9 cellular contexts compared by ENCODE assay signal in the genomic region with DNA sequence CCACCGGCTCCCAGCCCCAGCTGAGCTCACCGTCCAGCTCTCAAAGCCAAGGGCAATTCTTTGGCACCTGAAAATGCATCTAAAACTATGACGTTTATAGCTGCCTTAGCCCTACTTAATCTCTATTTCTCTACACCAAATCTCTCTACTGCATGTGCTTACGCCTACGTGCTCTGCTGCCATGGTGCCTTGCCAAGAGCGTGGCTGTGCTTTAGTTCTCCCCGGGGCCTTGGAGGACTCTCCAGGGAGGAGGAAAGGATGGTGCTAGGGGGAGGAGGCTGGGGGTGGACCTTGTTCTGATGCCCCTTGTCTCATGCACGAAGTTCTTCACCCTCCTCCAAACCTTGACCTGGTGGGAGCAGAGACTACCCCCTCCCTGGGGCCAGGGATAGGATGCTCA.
"Had no signal": no experiment of that assay in that cellular context is flagged by ENCODE, and none has a peak within 500 bp of the region (broad histone marks: within the 10 kb centered on the region; RNA-seq: fewer than 3 reads in every experiment).

No MANE protein-coding gene starts in this region.

- H3K9me3 Mint-ChIP-seq: activated naive CD4-positive, alpha-beta T cell treated with anti-CD3 and anti-CD28 coated beads for 36 hours; activated naive CD8-positive, alpha-beta T cell treated with anti-CD3 and anti-CD28 coated beads, Interleukin-2, amount 50 U/mL, for 24 hours had no signal

- H3K4me1 ChIP-seq: parathyroid adenoma had no signal

- H3K27ac Mint-ChIP-seq: activated naive CD4-positive, alpha-beta T cell treated with anti-CD3 and anti-CD28 coated beads for 36 hours; activated naive CD8-positive, alpha-beta T cell treated with anti-CD3 and anti-CD28 coated beads, Interleukin-2, amount 50 U/mL, for 24 hours had no signal

- H2AFZ ChIP-seq: parathyroid adenoma had no signal

- H3K36me3 ChIP-seq: thyroid gland had no signal

- H3K27ac ChIP-seq: parathyroid adenoma, thyroid gland had no signal

- H3K4me3 ChIP-seq: thyroid gland had no signal

- FAIRE-seq: bronchial epithelial cell, endometrium had no signal

- H3K4me3 Mint-ChIP-seq: activated naive CD4-positive, alpha-beta T cell treated with anti-CD3 and anti-CD28 coated beads for 36 hours; activated naive CD8-positive, alpha-beta T cell treated with anti-CD3 and anti-CD28 coated beads, Interleukin-2, amount 50 U/mL, for 24 hours had no signal

- H3K27me3 ChIP-seq: thyroid gland had no signal

- H3K9ac ChIP-seq: parathyroid adenoma had no signal

- H3K79me2 ChIP-seq: parathyroid adenoma had no signal

- H3K27me3 Mint-ChIP-seq: activated naive CD8-positive, alpha-beta T cell treated with anti-CD3 and anti-CD28 coated beads, Interleukin-2, amount 50 U/mL, for 24 hours had no signal

- DNase-seq: activated naive CD4-positive, alpha-beta T cell treated with anti-CD3 and anti-CD28 coated beads for 36 hours; activated naive CD8-positive, alpha-beta T cell treated with anti-CD3 and anti-CD28 coated beads, Interleukin-2, amount 50 U/mL, for 24 hours; aorta; hypothalamus; stimulated activated CD4-positive, alpha-beta T cell treated with anti-CD3 and anti-CD28 coated beads, Interleukin-1b, Interleukin-23, amount 100 ng/mL, for 48 hours; thyroid gland had no signal

- H3K9me3 ChIP-seq: thyroid gland had no signal
